1 cellular context compared by ENCODE assay signal in the genomic region with DNA sequence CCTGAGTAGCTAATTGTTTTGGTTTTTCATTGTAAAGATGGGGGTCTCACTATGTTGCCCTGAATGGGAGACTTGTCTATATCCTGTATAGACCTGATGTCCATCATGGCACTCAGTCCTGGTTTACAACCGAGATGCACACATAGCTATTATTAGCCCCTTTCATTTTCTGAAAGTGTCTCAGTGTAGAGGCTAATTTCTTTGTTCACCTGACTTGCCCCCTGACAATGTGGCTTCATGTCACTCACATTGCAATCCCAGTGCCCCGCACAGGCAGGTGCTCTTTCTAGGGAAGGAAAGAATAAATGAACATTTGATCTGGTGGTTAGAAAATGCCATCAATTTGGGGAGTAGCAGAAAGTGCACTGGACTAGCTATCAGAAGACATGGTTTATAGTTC.
TF ChIP-seq lines count a peak whose summit lies in the region.

No MANE protein-coding gene starts in this region.

TF ChIP-seq in GM23338, 12 proteins besides CTCF, POLR2A, EP300 and RAD21 (continued from another document):
- TF ChIP-seq ZNF462 (CRISPR knock-in tag; IDR thresholded peaks at IDR 0.05) = no peak
- TF ChIP-seq, protein P1, sequence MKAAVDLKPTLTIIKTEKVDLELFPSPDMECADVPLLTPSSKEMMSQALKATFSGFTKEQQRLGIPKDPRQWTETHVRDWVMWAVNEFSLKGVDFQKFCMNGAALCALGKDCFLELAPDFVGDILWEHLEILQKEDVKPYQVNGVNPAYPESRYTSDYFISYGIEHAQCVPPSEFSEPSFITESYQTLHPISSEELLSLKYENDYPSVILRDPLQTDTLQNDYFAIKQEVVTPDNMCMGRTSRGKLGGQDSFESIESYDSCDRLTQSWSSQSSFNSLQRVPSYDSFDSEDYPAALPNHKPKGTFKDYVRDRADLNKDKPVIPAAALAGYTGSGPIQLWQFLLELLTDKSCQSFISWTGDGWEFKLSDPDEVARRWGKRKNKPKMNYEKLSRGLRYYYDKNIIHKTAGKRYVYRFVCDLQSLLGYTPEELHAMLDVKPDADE (IDR thresholded peaks at IDR 0.05) = no peak
- TF ChIP-seq CREB1 (CRISPR knock-in tag; IDR thresholded peaks at IDR 0.05; ENCODE audit: low read depth) = no peak
- TF ChIP-seq STAT1 (IDR thresholded peaks at IDR 0.05; ENCODE audit: unreplicated experiment) = no peak
- no peak for TF ChIP-seq ZNF114 (CRISPR knock-in tag; IDR thresholded peaks at IDR 0.05)
- TF ChIP-seq JUNB (IDR thresholded peaks at IDR 0.05; ENCODE audit: unreplicated experiment) = no peak
